In the genomic region with DNA sequence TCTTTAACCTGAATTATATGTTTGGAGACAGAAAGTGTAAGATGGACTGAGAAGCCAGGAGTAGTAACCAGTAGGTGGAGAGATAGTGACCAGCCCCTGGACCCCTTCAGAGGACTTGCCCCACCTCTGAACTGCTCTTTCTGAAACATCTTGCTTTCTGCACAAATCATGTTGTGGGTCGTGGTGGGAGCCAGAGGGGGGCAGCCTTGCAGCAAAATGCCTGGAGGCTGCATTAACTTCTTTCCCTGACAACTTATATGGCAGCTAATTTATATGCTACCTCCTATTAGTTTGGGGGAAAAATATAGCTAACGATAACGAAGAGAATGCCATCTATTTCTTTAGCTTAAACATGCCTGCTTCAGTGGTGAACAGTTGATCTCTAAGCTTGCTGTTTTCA, we compare ENCODE assay signal across 8 cellular contexts.
DNase-seq lines count a peak whose midpoint lies in the region; ATAC-seq and TF ChIP-seq lines count a peak whose summit lies in the region.

No MANE protein-coding gene starts in this region.

- H3K79me1 ChIP-seq in IMR-90 (ENCODE audit: low read depth in 1 of 2, low read length in 2 of 2) = no peaks in the 10 kb centered on the region

- POLR2A ChIA-PET in IMR-90 (lab: Charles Lee; ENCODE audit: unreplicated experiment) = interaction anchor here (0.6 kb wide), 1 partner anchor 170 kb away, joined by 3 read pairs; no protein-coding TSS in a partner anchor

- no peak for TF ChIP-seq POLR2A in IMR-90 (IDR thresholded peaks at IDR 0.05; ENCODE audit: low read depth, low read length)

- H3K4me2 ChIP-seq in IMR-90 (ENCODE audit: low read depth, low read length) = no peak overlapping the region

- dilution Hi-C loops in IMR-90 (cut with HindIII; ENCODE audit: low sequenced_read_pairs, unreplicated experiment) = no loop called here

- H3K4me3 ChIP-seq in AG09309 (ENCODE audit: control insufficient read depth, low read depth, low read length) (no peak overlapping the region), IMR-90 (ENCODE audit: insufficient read depth, low read depth, low read length) (no peak overlapping the region)

- H3K36me3 Mint-ChIP-seq in glutamatergic neuron (ENCODE audit: unreplicated experiment) = no peaks in the 10 kb centered on the region

- H3K4me1 Mint-ChIP-seq in glutamatergic neuron (ENCODE audit: low read depth, unreplicated experiment) = no peaks in the 10 kb centered on the region

- no peak overlapping the region for H4K91ac ChIP-seq in IMR-90 (ENCODE audit: insufficient read depth, low read depth, low read length)

- no peaks in the 10 kb centered on the region for H3K27me3 Mint-ChIP-seq in glutamatergic neuron (ENCODE audit: unreplicated experiment)

- no peaks in the 10 kb centered on the region for H3K9me1 ChIP-seq in IMR-90 (ENCODE audit: insufficient read depth, low read length)

- no peaks in the 10 kb centered on the region for H3K4me1 ChIP-seq in IMR-90 (ENCODE audit: control insufficient read depth, insufficient read depth, low read length)

- no peak overlapping the region for H3K4me3 Mint-ChIP-seq in glutamatergic neuron (ENCODE audit: unreplicated experiment)

- in situ Hi-C loops in IMR-90 (cut with MboI; ENCODE audit: low sequenced_read_pairs) = no loop called here

- no peak overlapping the region for H3K4ac ChIP-seq in IMR-90 (ENCODE audit: low read depth, low read length)

- no CpG with 5 or more reads among the region's 3 CpGs for WGBS in IMR-90 (ENCODE audit: extremely low coverage in 2 of 2, insufficient read length in 1 of 2), 2 experiments

- peak; percentile 83 for TF ChIP-seq RAD21 in IMR-90 (IDR thresholded peaks at IDR 0.05; ENCODE audit: low read length)

- no TSS peak for BruUV-seq in IMR-90 (replicated peaks; lab: Mats Ljungman, UMichigan)

- H3K14ac ChIP-seq in IMR-90 (replicated peaks; ENCODE audit: low read depth, low read length) = no peak overlapping the region

- intact Hi-C loops in IMR-90 (cut with micrococcal nuclease) = loop anchor here (1.0 kb wide), 1 partner anchor 45 kb away; no protein-coding TSS in a partner anchor

- ATAC-seq in GM19324 (IDR thresholded peaks at IDR 0.05; ENCODE audit: low FRiP score, unreplicated experiment) = peak; percentile 21
- no peak for ATAC-seq in IMR-90 (ENCODE audit: low read depth)

- peaks cover 17% of the 10 kb centered on the region for H3K27me3 ChIP-seq in IMR-90 (ENCODE audit: control insufficient read depth, insufficient read depth, low read length)

- H4K5ac ChIP-seq in IMR-90 (ENCODE audit: low read depth, low read length) = no peak overlapping the region

- H3K9me3 ChIP-seq in IMR-90 (ENCODE audit: control insufficient read depth, insufficient read depth, low read length) = no peaks in the 10 kb centered on the region

- no peaks in the 10 kb centered on the region for H4K20me1 ChIP-seq in IMR-90 (ENCODE audit: insufficient read depth, low read length)

- H3K23ac ChIP-seq in IMR-90 (ENCODE audit: low read depth, low read length) = no peak overlapping the region

- no peak overlapping the region for H3K9ac ChIP-seq in IMR-90 (ENCODE audit: low read depth, low read length)

- H2BK5ac ChIP-seq in IMR-90 (ENCODE audit: low read depth, low read length, poor library complexity, severe bottlenecking) = no peak overlapping the region

- H3K27ac Mint-ChIP-seq in glutamatergic neuron (ENCODE audit: unreplicated experiment) = no peak overlapping the region

- DNase-seq in AG09309 (ENCODE audit: low read depth) (no peak), IMR-90 (peak; percentile 41), glutamatergic neuron (peak; percentile 32), cerebellar nuclear complex (lab: John Stamatoyannopoulos, UW) (no peak), AML-193 (lab: John Stamatoyannopoulos, UW) (no peak), NCI-H446 (lab: John Stamatoyannopoulos, UW) (no peak), NOMO-1 (lab: John Stamatoyannopoulos, UW; ENCODE audit: unreplicated experiment in 2 of 2) (no peak)

- H2AFZ ChIP-seq in IMR-90 (replicated peaks; ENCODE audit: low read length, poor library complexity) = no peak overlapping the region

- H3K36me3 ChIP-seq in IMR-90 (ENCODE audit: control insufficient read depth, insufficient read depth, low read length) = no peaks in the 10 kb centered on the region

- TF ChIP-seq CTCF in AG09309 (IDR thresholded peaks at IDR 0.05; ENCODE audit: control insufficient read depth, insufficient read depth, low read depth, low read length, missing control alignments) (peak; percentile 70), IMR-90 (conservative IDR thresholded peaks at IDR 0.05; ENCODE audit: low read depth, low read length) (peak; percentile 73), glutamatergic neuron (IDR thresholded peaks at IDR 0.05; ENCODE audit: partially characterized antibody, unreplicated experiment) (peak; percentile 21)

- no peak overlapping the region for H3K18ac ChIP-seq in IMR-90 (ENCODE audit: low read depth, low read length)

- no peak overlapping the region for H2AK9ac ChIP-seq in IMR-90 (replicated peaks; ENCODE audit: low read depth, low read length, poor library complexity)

- no peak overlapping the region for H2BK120ac ChIP-seq in IMR-90 (ENCODE audit: low read depth, low read length)

- no peak overlapping the region for H2BK20ac ChIP-seq in IMR-90 (ENCODE audit: low read depth, low read length)

- CTCF ChIA-PET in IMR-90 (lab: Yijun Ruan, JAX) = interaction anchor here (0.7 to 2.0 kb wide), 7 partner anchors 9 to 53 kb away, joined by 3 to 15 read pairs (median 4); no protein-coding TSS in a partner anchor

- H3K56ac ChIP-seq in IMR-90 (ENCODE audit: extremely low read depth, insufficient read depth, low read length) = no peak overlapping the region

- H2AK5ac ChIP-seq in IMR-90 (ENCODE audit: low read depth, low read length) = no peak overlapping the region

- H4K8ac ChIP-seq in IMR-90 (ENCODE audit: low read depth in 2 of 2, low read length in 2 of 2) = no peak overlapping the region

- H3K9me3 Mint-ChIP-seq in glutamatergic neuron (ENCODE audit: unreplicated experiment) = no peaks in the 10 kb centered on the region

- H2BK15ac ChIP-seq in IMR-90 (ENCODE audit: low read depth, low read length) = no peak overlapping the region

- no peak overlapping the region for H3K27ac ChIP-seq in IMR-90 (ENCODE audit: insufficient read depth, low read length)

TF ChIP-seq in IMR-90, 13 proteins besides CTCF, POLR2A, EP300 and RAD21:
- TF ChIP-seq MAZ (IDR thresholded peaks at IDR 0.05; ENCODE audit: borderline replicate concordance, low read depth, low read length) (no peak), BHLHE40 (IDR thresholded peaks at IDR 0.05; ENCODE audit: low read depth, low read length) (no peak), SMC3 (IDR thresholded peaks at IDR 0.05; ENCODE audit: low read depth, low read length) (peak; percentile 86), MAFK (IDR thresholded peaks at IDR 0.05; ENCODE audit: low read depth, low read length) (no peak), RCOR1 (IDR thresholded peaks at IDR 0.05; ENCODE audit: insufficient replicate concordance, low read length) (no peak)

Comparison
In these comparisons a context has a peak if more than half of its experiments do, and no peak if none do; other contexts are left out.
1. DNase-seq: peak in IMR-90 (single experiment) and glutamatergic neuron (single experiment); none in AG09309 (single experiment), cerebellar nuclear complex (0 of 2), AML-193 (0 of 2), NCI-H446 (0 of 2) and NOMO-1 (0 of 2).
2. CTCF ChIP-seq: peak in every context shown above with its lines; median percentile 73 in IMR-90; 70 in AG09309; 21 in glutamatergic neuron.